Comparison of ENCODE assay signal across 22 cellular contexts in genomic region chr18:2302012-2302411, GRCh38.
"Had no signal": no experiment of that assay in that cellular context is flagged by ENCODE, and none has a peak within 500 bp of the region (broad histone marks: within the 10 kb centered on the region; RNA-seq: fewer than 3 reads in every experiment).

No MANE protein-coding gene starts in this region.

- H3K4me1 Mint-ChIP-seq: immature natural killer cell, neural progenitor cell had no signal

- H2AFZ ChIP-seq: hepatocyte, neural progenitor cell had no signal

- H3K27me3 ChIP-seq: hepatocyte, left lung, neural progenitor cell, testis had no signal

- H3K27ac ChIP-seq: hepatocyte, left lung, neural progenitor cell, testis had no signal

- H3K36me3 ChIP-seq: left lung, neural progenitor cell had no signal

- FAIRE-seq: frontal cortex had no signal

- H3K79me2 ChIP-seq: hepatocyte had no signal

- H3K27me3 Mint-ChIP-seq: brain had no signal

- H3K4me2 ChIP-seq: neural progenitor cell, smooth muscle cell had no signal

- DNase-seq: activated CD4-positive, alpha-beta memory T cell treated with anti-CD3 and anti-CD28 coated beads for 36 hours; activated CD4-positive, alpha-beta T cell treated with anti-CD3 and anti-CD28 coated beads for 48 hours; activated effector memory CD4-positive, alpha-beta T cell treated with Interleukin-2 at 50 U/mL for 16 hours; activated naive CD4-positive, alpha-beta T cell treated with anti-CD3 and anti-CD28 coated beads for 36 hours; activated T-cell treated with anti-CD3 and anti-CD28 coated beads, Interleukin-2, amount 50 U/mL, for 72 hours; caudate nucleus; effector CD8-positive, alpha-beta T cell; glutamatergic neuron; immature natural killer cell; left lung; naive thymus-derived CD8-positive, alpha-beta T cell; posterior cingulate gyrus; stimulated activated CD4-positive, alpha-beta T cell treated with anti-CD3 and anti-CD28 coated beads, Interleukin-15, amount 100 ng/mL, for 24 hours; stimulated activated naive CD4-positive, alpha-beta T cell; testis had no signal

- H3K4me3 Mint-ChIP-seq: activated CD4-positive, alpha-beta memory T cell treated with anti-CD3 and anti-CD28 coated beads for 36 hours; activated naive CD4-positive, alpha-beta T cell treated with anti-CD3 and anti-CD28 coated beads for 36 hours; activated T-cell treated with anti-CD3 and anti-CD28 coated beads, Interleukin-2, amount 50 U/mL, for 72 hours; brain; immature natural killer cell; naive thymus-derived CD8-positive, alpha-beta T cell; neural progenitor cell had no signal

- H3K4me1 ChIP-seq: neural progenitor cell had no signal

- H3K27ac Mint-ChIP-seq: activated CD4-positive, alpha-beta memory T cell treated with anti-CD3 and anti-CD28 coated beads for 36 hours; activated naive CD4-positive, alpha-beta T cell treated with anti-CD3 and anti-CD28 coated beads for 36 hours; activated T-cell treated with anti-CD3 and anti-CD28 coated beads, Interleukin-2, amount 50 U/mL, for 72 hours; brain; immature natural killer cell; naive thymus-derived CD8-positive, alpha-beta T cell; neural progenitor cell had no signal

- H3K9ac ChIP-seq: neural progenitor cell had no signal

- ATAC-seq: activated T-cell treated with anti-CD3 and anti-CD28 coated beads, Interleukin-2, amount 50 U/mL, for 72 hours; naive thymus-derived CD8-positive, alpha-beta T cell; sciatic nerve had no signal

- H3K9me3 Mint-ChIP-seq: activated CD4-positive, alpha-beta memory T cell treated with anti-CD3 and anti-CD28 coated beads for 36 hours; activated naive CD4-positive, alpha-beta T cell treated with anti-CD3 and anti-CD28 coated beads for 36 hours; activated T-cell treated with anti-CD3 and anti-CD28 coated beads, Interleukin-2, amount 50 U/mL, for 72 hours; naive thymus-derived CD8-positive, alpha-beta T cell; neural progenitor cell had no signal

- H3K36me3 Mint-ChIP-seq: activated CD4-positive, alpha-beta memory T cell treated with anti-CD3 and anti-CD28 coated beads for 36 hours; brain; immature natural killer cell; naive thymus-derived CD8-positive, alpha-beta T cell; neural progenitor cell had no signal

- H3K9me3 ChIP-seq: left lung, testis had no signal

- H3K4me3 ChIP-seq: hepatocyte, left lung, lung, neural progenitor cell, smooth muscle cell, testis had no signal
